In genomic region chr5:61183538-61183937, GRCh38 we compare ENCODE assay signal across 35 cellular contexts.
"Had no signal": no experiment of that assay in that cellular context is flagged by ENCODE, and none has a peak within 500 bp of the region (broad histone marks: within the 10 kb centered on the region; RNA-seq: fewer than 3 reads in every experiment).

No MANE protein-coding gene starts in this region.

- H3K36me3 ChIP-seq: MG63 had no signal

- H3K9me3 ChIP-seq: MG63 had no signal

- H3K27me3 ChIP-seq: MG63 had no signal

- DNase-seq: Kasumi-1, MG63, MM.1S, MV-4-11, NCI-H1048, NCI-H1092, NCI-H1092 treated with DMSO at 0.1 percent for 48 hours, NCI-H1105, NCI-H1105 treated with DMSO at 0.1 percent for 48 hours, NCI-H1417, NCI-H1417 treated with DMSO at 0.1 percent for 48 hours, NCI-H1436, NCI-H1436 treated with DMSO at 0.1 percent for 48 hours, NCI-H146, NCI-H1694, NCI-H1694 treated with DMSO at 0.1 percent for 48 hours, NCI-H187, NCI-H187 treated with DMSO at 0.1 percent for 48 hours, NCI-H1930, NCI-H2029, NCI-H2029 treated with DMSO at 0.1 percent for 48 hours, NCI-H2081, NCI-H2081 treated with DMSO at 0.1 percent for 48 hours, NCI-H2107, NCI-H2171, NCI-H2171 treated with DMSO at 0.1 percent for 48 hours, NCI-H2227 treated with DMSO at 0.1 percent for 48 hours, NCI-H226, NCI-H345, NCI-H446, NCI-H446 treated with DMSO at 0.1 percent for 48 hours, NCI-H510A, NCI-H510A treated with DMSO at 0.1 percent for 48 hours, NCI-H524, NCI-H524 treated with DMSO at 0.1 percent for 48 hours had no signal

- H3K4me3 ChIP-seq: MG63 had no signal
